Comparison of ENCODE assay signal across 1 cellular context in genomic region chr1:201887116-201887866, GRCh38.
TF ChIP-seq lines count a peak whose summit lies in the region.

No MANE protein-coding gene starts in this region.

TF ChIP-seq in K562, 482 proteins besides CTCF, POLR2A, EP300 and RAD21 (continues in another document):
- TF ChIP-seq ZNF347 (CRISPR knock-in tag; IDR thresholded peaks at IDR 0.05; ENCODE audit: low read depth) (no peak), KLF13 (tag; IDR thresholded peaks at IDR 0.05; ENCODE audit: borderline replicate concordance, low read depth) (no peak), HNRNPK (IDR thresholded peaks at IDR 0.05; ENCODE audit: low read depth, low read length, poor library complexity, severe bottlenecking) (no peak), MGA (IDR thresholded peaks at IDR 0.05) (peak; percentile 64; the same call in 1 of the 2 replicates), TFAM (CRISPR knock-in tag; conservative IDR thresholded peaks at IDR 0.05) (no peak), ARID1B (IDR thresholded peaks at IDR 0.05) (peak; percentile 64), EP400 (IDR thresholded peaks at IDR 0.05) (peak; percentile 59; the same call in 1 of the 2 replicates), SMAD2 (IDR thresholded peaks at IDR 0.05; ENCODE audit: low read depth, low read length) (no peak), ATF6 (CRISPR knock-in tag; IDR thresholded peaks at IDR 0.05) (no peak), USF2 (CRISPR knock-in tag; IDR thresholded peaks at IDR 0.05) (peak; percentile 62; the same call in 1 of the 2 replicates), MEF2D (tag; conservative IDR thresholded peaks at IDR 0.05; ENCODE audit: low read depth) (no peak), HDAC1 (IDR thresholded peaks at IDR 0.05) (peak in 1 of 2 experiments; percentile 52; a peak in 2 of 4 replicates), JUN (IDR thresholded peaks at IDR 0.05; ENCODE audit: borderline replicate concordance, low read depth, low read length) (no peak; the same call in 1 of the 2 replicates), JUN (CRISPR knock-in tag; IDR thresholded peaks at IDR 0.05; ENCODE audit: borderline replicate concordance) (no peak), CTCFL (IDR thresholded peaks at IDR 0.05; ENCODE audit: borderline replicate concordance, insufficient read depth, low read depth, low read length, poor library complexity, severe bottlenecking) (no peak), KDM5B (IDR thresholded peaks at IDR 0.05; ENCODE audit: insufficient replicate concordance, low read depth, low read length) (no peak), SRSF3 (IDR thresholded peaks at IDR 0.05; ENCODE audit: insufficient read depth, low read length) (no peak), MNT (conservative IDR thresholded peaks at IDR 0.05) (peak; percentile 78 to 82), KDM4B (IDR thresholded peaks at IDR 0.05; ENCODE audit: borderline replicate concordance in 2 of 2, low read depth in 1 of 2) (no peak), KDM1A (IDR thresholded peaks at IDR 0.05) (peak; percentile 51 to 53; a peak in 2 of 4 replicates), CCAR2 (IDR thresholded peaks at IDR 0.05; ENCODE audit: low read depth, low read length) (no peak), AFF4 (CRISPR knock-in tag; IDR thresholded peaks at IDR 0.05) (no peak), SMAD4 (CRISPR knock-in tag; conservative IDR thresholded peaks at IDR 0.05) (no peak), ZNF551 (CRISPR knock-in tag; IDR thresholded peaks at IDR 0.05) (no peak), CBX1 (IDR thresholded peaks at IDR 0.05; ENCODE audit: low read depth) (no peak), ZNF23 (CRISPR knock-in tag; IDR thresholded peaks at IDR 0.05) (no peak), TBL1XR1 (IDR thresholded peaks at IDR 0.05; ENCODE audit: low read length in 2 of 2) (no peak), PREB (CRISPR knock-in tag; IDR thresholded peaks at IDR 0.05) (0 out of 2 replicates have a peak, but pooled peaks have one; percentile 61), LEF1 (IDR thresholded peaks at IDR 0.05) (no peak)
